In genomic region chr2:7598402-7598801, GRCh38 we compare ENCODE assay signal across 21 cellular contexts.
"Had no signal": no experiment of that assay in that cellular context is flagged by ENCODE, and none has a peak within 500 bp of the region (broad histone marks: within the 10 kb centered on the region; RNA-seq: fewer than 3 reads in every experiment).

No MANE protein-coding gene starts in this region.

- H3K4me1 ChIP-seq: adrenal gland, colonic mucosa had no signal

- H3K4me3 Mint-ChIP-seq: activated CD4-positive, alpha-beta memory T cell treated with anti-CD3 and anti-CD28 coated beads for 36 hours; activated CD4-positive, alpha-beta T cell treated with anti-CD3 and anti-CD28 coated beads, Interleukin-2, amount 10 ng/mL, durations not matched to agents 7 days and 5 days; activated naive CD4-positive, alpha-beta T cell treated with anti-CD3 and anti-CD28 coated beads for 36 hours; activated naive CD8-positive, alpha-beta T cell; activated T-cell treated with anti-CD3 and anti-CD28 coated beads, Interleukin-2, amount 50 U/mL, for 4 hours; activated T-helper 17 cell treated with anti-CD3 and anti-CD28 coated beads, Interleukin-2, amount 50 U/mL, for 72 hours; T-helper 17 cell; WTC11 had no signal

- H3K27ac ChIP-seq: adrenal gland, colonic mucosa, PC-9 had no signal

- DNase-seq: activated CD4-positive, alpha-beta memory T cell treated with anti-CD3 and anti-CD28 coated beads for 36 hours; activated CD4-positive, alpha-beta T cell treated with anti-CD3 and anti-CD28 coated beads, Interleukin-2, amount 10 ng/mL, durations not matched to agents 7 days and 5 days; activated CD4-positive, CD25-positive, alpha-beta regulatory T cell treated with anti-CD3 and anti-CD28 coated beads, Interleukin-2, amount 50 U/mL, for 72 hours; activated gamma-delta T cell; activated naive CD4-positive, alpha-beta T cell treated with anti-CD3 and anti-CD28 coated beads for 36 hours; activated T-cell treated with anti-CD3 and anti-CD28 coated beads, Interleukin-2, amount 50 U/mL, for 4 hours; adrenal gland; anterior cingulate cortex; colonic mucosa; NCI-H146; NCI-H187 treated with DMSO at 0.1 percent for 48 hours; NCI-H2081 treated with DMSO at 0.1 percent for 48 hours; NCI-H446; NCI-H524; PC-9; SIG-M5; T-helper 17 cell; T-helper 9 cell had no signal

- H3K4me2 ChIP-seq: PC-9 had no signal

- H2AFZ ChIP-seq: PC-9 had no signal

- H3K9me3 ChIP-seq: adrenal gland, colonic mucosa had no signal

- H3K27me3 ChIP-seq: adrenal gland, colonic mucosa had no signal

- ATAC-seq: activated T-cell treated with anti-CD3 and anti-CD28 coated beads, Interleukin-2, amount 50 U/mL, for 4 hours; activated T-helper 17 cell treated with anti-CD3 and anti-CD28 coated beads, Interleukin-2, amount 50 U/mL, for 72 hours; T-helper 17 cell; WTC11 had no signal

- H3K36me3 ChIP-seq: adrenal gland, colonic mucosa had no signal

- H3K4me3 ChIP-seq: adrenal gland, colonic mucosa, PC-9 had no signal

- H3K4me1 Mint-ChIP-seq: activated T-helper 17 cell treated with anti-CD3 and anti-CD28 coated beads, Interleukin-2, amount 50 U/mL, for 72 hours; T-helper 17 cell; WTC11 had no signal

- H3K36me3 Mint-ChIP-seq: activated CD4-positive, alpha-beta memory T cell treated with anti-CD3 and anti-CD28 coated beads for 36 hours; activated naive CD8-positive, alpha-beta T cell; WTC11 had no signal

- H3K27ac Mint-ChIP-seq: activated CD4-positive, alpha-beta memory T cell treated with anti-CD3 and anti-CD28 coated beads for 36 hours; activated CD4-positive, alpha-beta T cell treated with anti-CD3 and anti-CD28 coated beads, Interleukin-2, amount 10 ng/mL, durations not matched to agents 7 days and 5 days; activated naive CD4-positive, alpha-beta T cell treated with anti-CD3 and anti-CD28 coated beads for 36 hours; activated naive CD8-positive, alpha-beta T cell; activated T-helper 17 cell treated with anti-CD3 and anti-CD28 coated beads, Interleukin-2, amount 50 U/mL, for 72 hours; T-helper 17 cell; WTC11 had no signal

- H3K9me3 Mint-ChIP-seq: activated naive CD4-positive, alpha-beta T cell treated with anti-CD3 and anti-CD28 coated beads for 36 hours; activated T-helper 17 cell treated with anti-CD3 and anti-CD28 coated beads, Interleukin-2, amount 50 U/mL, for 72 hours had no signal

- H3K27me3 Mint-ChIP-seq: activated CD4-positive, alpha-beta T cell treated with anti-CD3 and anti-CD28 coated beads, Interleukin-2, amount 10 ng/mL, durations not matched to agents 7 days and 5 days; activated naive CD8-positive, alpha-beta T cell; T-helper 17 cell had no signal
